Comparison of ENCODE assay signal across 1 cellular context in genomic region chr10:16817125-16818019, GRCh38.
A peak's percentile ranks its signal among the peaks of the same experiment; 100 is the strongest.
TF ChIP-seq lines count a peak whose summit lies in the region.

TSS of gene RSU1 (minus strand) at chr10:16817424. CDS start at chr10:16817081, 343 bp downstream.

TF ChIP-seq in GM12878, 131 proteins besides CTCF, POLR2A, EP300 and RAD21 (continued from another document and continues in another):
- TF ChIP-seq ZBTB40 (IDR thresholded peaks at IDR 0.05; ENCODE audit: borderline replicate concordance) (peak; percentile 18; the same call in 1 of the 2 replicates), ETV6 (conservative IDR thresholded peaks at IDR 0.05 in 1 of 2, IDR thresholded peaks at IDR 0.05 in 1 of 2; ENCODE audit: borderline replicate concordance in 1 of 2, low read depth in 1 of 2) (no peak), SP1 (IDR thresholded peaks at IDR 0.05; ENCODE audit: low read depth, low read length) (peak; percentile 66), SUPT20H (IDR thresholded peaks at IDR 0.05; ENCODE audit: borderline replicate concordance, control insufficient read depth, low read depth, low read length) (no peak), RBBP5 (conservative IDR thresholded peaks at IDR 0.05) (no peak), USF2 (IDR thresholded peaks at IDR 0.05; ENCODE audit: borderline replicate concordance, low read depth, low read length) (no peak), MTA2 (IDR thresholded peaks at IDR 0.05; ENCODE audit: low read depth) (no peak), SIN3A (IDR thresholded peaks at IDR 0.05; ENCODE audit: low read depth, low read length) (peak; percentile 52), YY1 (IDR thresholded peaks at IDR 0.05; ENCODE audit: low read depth, low read length) (peak; percentile 19; the same call in 1 of the 2 replicates), E4F1 (IDR thresholded peaks at IDR 0.05; ENCODE audit: borderline replicate concordance, partially characterized antibody) (peak; percentile 76), HSF1 (IDR thresholded peaks at IDR 0.05; ENCODE audit: low read depth, low read length) (no peak), RUNX3 (IDR thresholded peaks at IDR 0.05; ENCODE audit: low read length) (peak; percentile 75; the same call in 1 of the 2 replicates), GABPA (IDR thresholded peaks at IDR 0.05; ENCODE audit: low read depth) (no peak), KAT2A (conservative IDR thresholded peaks at IDR 0.05; ENCODE audit: control insufficient read depth, low read depth, low read length) (no peak), JUND (IDR thresholded peaks at IDR 0.05; ENCODE audit: low read depth, low read length) (no peak), JUNB (IDR thresholded peaks at IDR 0.05) (no peak), CEBPB (IDR thresholded peaks at IDR 0.05; ENCODE audit: borderline replicate concordance in 1 of 2, low read depth in 2 of 2, low read length in 2 of 2) (peak in 1 of 2 experiments; percentile 74; a peak in 1 of 4 replicates), BACH1 (IDR thresholded peaks at IDR 0.05; ENCODE audit: borderline replicate concordance) (no peak), SMC3 (IDR thresholded peaks at IDR 0.05; ENCODE audit: borderline replicate concordance, low read length) (no peak), TBL1XR1 (IDR thresholded peaks at IDR 0.05; ENCODE audit: low read depth, low read length) (no peak), KDM1A (IDR thresholded peaks at IDR 0.05; ENCODE audit: borderline replicate concordance) (no peak), SREBF1 (IDR thresholded peaks at IDR 0.05; ENCODE audit: low read length) (no peak), CBX5 (IDR thresholded peaks at IDR 0.05; ENCODE audit: low read depth) (no peak), MXI1 (IDR thresholded peaks at IDR 0.05; ENCODE audit: low read depth, low read length) (no peak), POU2F2 (IDR thresholded peaks at IDR 0.05; ENCODE audit: borderline replicate concordance, low read depth, low read length) (peak; percentile 37; the same call in 1 of the 3 replicates), MTA3 (IDR thresholded peaks at IDR 0.05; ENCODE audit: borderline replicate concordance, low read length) (no peak), E2F8 (IDR thresholded peaks at IDR 0.05; ENCODE audit: low read depth, partially characterized antibody) (peak; percentile 68), FOXK2 (IDR thresholded peaks at IDR 0.05) (no peak), MEF2B (IDR thresholded peaks at IDR 0.05; ENCODE audit: partially characterized antibody, poor library complexity, severe bottlenecking) (no peak), ZSCAN29 (IDR thresholded peaks at IDR 0.05) (no peak), NFXL1 (IDR thresholded peaks at IDR 0.05; ENCODE audit: borderline replicate concordance) (no peak), CHD2 (IDR thresholded peaks at IDR 0.05; ENCODE audit: borderline replicate concordance, low read depth, low read length) (peak; percentile 6; the same call in 1 of the 2 replicates), PRDM15 (CRISPR knock-in tag; IDR thresholded peaks at IDR 0.05) (no peak), CBFB (IDR thresholded peaks at IDR 0.05; ENCODE audit: low read depth) (peak; percentile 29; the same call in 1 of the 2 replicates), NR2F1 (conservative IDR thresholded peaks at IDR 0.05) (0 out of 2 replicates have a peak, but pooled peaks have one; percentile 19), MAX (IDR thresholded peaks at IDR 0.05; ENCODE audit: low read depth, low read length) (peak; percentile 66; the same call in 1 of the 2 replicates), RELB (IDR thresholded peaks at IDR 0.05; ENCODE audit: low read depth) (peak; percentile 61; the same call in 1 of the 2 replicates), ATF7 (IDR thresholded peaks at IDR 0.05; ENCODE audit: low read depth) (peak; percentile 40; the same call in 1 of the 2 replicates), NRF1 (conservative IDR thresholded peaks at IDR 0.05; ENCODE audit: low read depth, low read length) (peak; percentile 71), NBN (IDR thresholded peaks at IDR 0.05) (peak; percentile 11; the same call in 1 of the 2 replicates), PBX3 (IDR thresholded peaks at IDR 0.05; ENCODE audit: insufficient replicate concordance, low read depth, low read length) (no peak), ZNF217 (IDR thresholded peaks at IDR 0.05) (no peak), LARP7 (IDR thresholded peaks at IDR 0.05) (no peak), TAF1 (IDR thresholded peaks at IDR 0.05; ENCODE audit: borderline replicate concordance, low read depth, low read length) (peak; percentile 74; the same call in 1 of the 2 replicates), SMAD5 (IDR thresholded peaks at IDR 0.05; ENCODE audit: low read depth) (no peak), SREBF2 (IDR thresholded peaks at IDR 0.05; ENCODE audit: low read length) (no peak)
